In the genomic region with DNA sequence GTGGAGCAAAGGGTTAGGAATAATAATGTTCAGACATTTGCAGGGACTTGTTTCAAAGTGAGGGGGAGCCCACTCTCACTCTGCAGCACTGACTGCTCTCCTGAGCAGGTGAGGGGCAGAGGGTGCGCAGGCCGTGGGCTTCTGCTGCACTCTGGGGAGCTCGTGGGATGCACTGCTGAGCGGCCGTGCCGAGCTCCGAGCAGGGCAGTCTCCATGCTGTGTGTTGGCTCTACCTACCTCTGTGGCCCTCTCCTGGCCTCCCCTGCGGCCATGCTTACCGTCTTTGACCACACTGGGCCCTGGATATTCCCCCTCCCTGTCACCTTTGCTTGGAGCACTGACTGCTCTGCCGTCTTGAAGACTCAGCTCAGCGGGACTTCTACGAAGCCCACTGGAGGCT, we compare ENCODE assay signal across 30 cellular contexts. TPM values are rescaled to one million over a fixed set of nuclear protein-coding genes. Genes with fewer than 3 reads are reported as not detected.
"Had no signal": no experiment of that assay in that cellular context is flagged by ENCODE, and none has a peak within 500 bp of the region (broad histone marks: within the 10 kb centered on the region; RNA-seq: fewer than 3 reads in every experiment).

No MANE protein-coding gene starts in this region.

- ATAC-seq: activated CD4-positive, CD25-positive, alpha-beta regulatory T cell treated with anti-CD3 and anti-CD28 coated beads, Interleukin-2, amount 50 U/mL, for 24 hours; activated T-cell treated with anti-CD3 and anti-CD28 coated beads, Interleukin-2, amount 50 U/mL, for 4 hours had no signal

- H3K9me3 ChIP-seq: Peyer's patch, SJCRH30, SK-N-SH had no signal

- H3K4me3 Mint-ChIP-seq: activated naive CD8-positive, alpha-beta T cell treated with anti-CD3 and anti-CD28 coated beads for 36 hours; activated T-cell treated with anti-CD3 and anti-CD28 coated beads, Interleukin-2, amount 50 U/mL, for 4 hours; T-helper 2 cell treated with Interferon-gamma antibody and Interleukin-4, amounts not matched to agents 5 μg/mL and 100 μg/mL, for 36 hours had no signal

- H3K4me2 ChIP-seq: SK-N-SH had no signal

- H3K27ac Mint-ChIP-seq: activated naive CD8-positive, alpha-beta T cell treated with anti-CD3 and anti-CD28 coated beads for 36 hours; T-helper 2 cell treated with Interferon-gamma antibody and Interleukin-4, amounts not matched to agents 5 μg/mL and 100 μg/mL, for 36 hours had no signal

- H3K36me3 ChIP-seq: brain microvascular endothelial cell, Peyer's patch, SJCRH30 had no signal

- DNase-seq: activated CD4-positive, alpha-beta T cell treated with anti-CD3 and anti-CD28 coated beads for 48 hours; activated CD4-positive, alpha-beta T cell treated with anti-CD3 and anti-CD28 coated beads, Interleukin-2, amount 50 U/mL, for 48 hours; activated CD8-positive, alpha-beta memory T cell treated with anti-CD3 and anti-CD28 coated beads for 24 hours; activated effector memory CD4-positive, alpha-beta T cell treated with anti-CD3 and anti-CD28 coated beads, Interleukin-2, amount 50 U/mL, for 16 hours; activated naive CD4-positive, alpha-beta T cell treated with Interleukin-2 at 50 U/mL for 16 hours; activated naive CD8-positive, alpha-beta T cell treated with anti-CD3 and anti-CD28 coated beads for 36 hours; activated T-cell treated with anti-CD3 and anti-CD28 coated beads, Interleukin-2, amount 50 U/mL, for 4 hours; brain microvascular endothelial cell; cerebellar nuclear complex; NCI-H1048; NCI-H1417 treated with DMSO at 0.1 percent for 48 hours; NCI-H1694; NCI-H2029; NCI-H345; NCI-H510A; NCI-H526 treated with DMSO at 0.1 percent for 48 hours; NCI-H82; NK-92 treated with Interleukin-12 subunit alpha and Interleukin-12 subunit beta, amount 100 ng/mL, for 24 hours; OCI-M1; Peyer's patch; Right ventricle myocardium superior; SJCRH30; SK-N-SH; T-helper 1 cell had no signal

- H3K9me2 ChIP-seq: SK-N-SH had no signal

- H3K4me3 ChIP-seq: Peyer's patch, SJCRH30 had no signal

- H3K36me3 Mint-ChIP-seq: activated naive CD8-positive, alpha-beta T cell treated with anti-CD3 and anti-CD28 coated beads for 36 hours had no signal

- H3K27ac ChIP-seq: brain microvascular endothelial cell, Peyer's patch, RWPE1, SJCRH30 had no signal

- H3K9me3 Mint-ChIP-seq: activated naive CD8-positive, alpha-beta T cell treated with anti-CD3 and anti-CD28 coated beads for 36 hours; activated T-cell treated with anti-CD3 and anti-CD28 coated beads, Interleukin-2, amount 50 U/mL, for 4 hours; T-helper 2 cell treated with Interferon-gamma antibody and Interleukin-4, amounts not matched to agents 5 μg/mL and 100 μg/mL, for 36 hours had no signal

- H3K4me1 Mint-ChIP-seq: activated naive CD8-positive, alpha-beta T cell treated with anti-CD3 and anti-CD28 coated beads for 36 hours had no signal

- H3K9ac ChIP-seq: SK-N-SH had no signal

- H3K27me3 ChIP-seq: brain microvascular endothelial cell, Peyer's patch, SJCRH30 had no signal

- H3K27me3 Mint-ChIP-seq: activated naive CD8-positive, alpha-beta T cell treated with anti-CD3 and anti-CD28 coated beads for 36 hours had no signal

- H3K4me1 ChIP-seq: Peyer's patch had no signal

RNA-seq across cellular contexts. Expression of gene CRB2, which starts 33.7 kb away (rescaled TPM):
- total RNA-seq: cardiac septum, LHCN-M2, M059J, Right ventricle myocardium superior had no signal
- polyA plus RNA-seq: SK-N-SH had no signal
